Comparison of ENCODE assay signal across 1 cellular context in the genomic region with DNA sequence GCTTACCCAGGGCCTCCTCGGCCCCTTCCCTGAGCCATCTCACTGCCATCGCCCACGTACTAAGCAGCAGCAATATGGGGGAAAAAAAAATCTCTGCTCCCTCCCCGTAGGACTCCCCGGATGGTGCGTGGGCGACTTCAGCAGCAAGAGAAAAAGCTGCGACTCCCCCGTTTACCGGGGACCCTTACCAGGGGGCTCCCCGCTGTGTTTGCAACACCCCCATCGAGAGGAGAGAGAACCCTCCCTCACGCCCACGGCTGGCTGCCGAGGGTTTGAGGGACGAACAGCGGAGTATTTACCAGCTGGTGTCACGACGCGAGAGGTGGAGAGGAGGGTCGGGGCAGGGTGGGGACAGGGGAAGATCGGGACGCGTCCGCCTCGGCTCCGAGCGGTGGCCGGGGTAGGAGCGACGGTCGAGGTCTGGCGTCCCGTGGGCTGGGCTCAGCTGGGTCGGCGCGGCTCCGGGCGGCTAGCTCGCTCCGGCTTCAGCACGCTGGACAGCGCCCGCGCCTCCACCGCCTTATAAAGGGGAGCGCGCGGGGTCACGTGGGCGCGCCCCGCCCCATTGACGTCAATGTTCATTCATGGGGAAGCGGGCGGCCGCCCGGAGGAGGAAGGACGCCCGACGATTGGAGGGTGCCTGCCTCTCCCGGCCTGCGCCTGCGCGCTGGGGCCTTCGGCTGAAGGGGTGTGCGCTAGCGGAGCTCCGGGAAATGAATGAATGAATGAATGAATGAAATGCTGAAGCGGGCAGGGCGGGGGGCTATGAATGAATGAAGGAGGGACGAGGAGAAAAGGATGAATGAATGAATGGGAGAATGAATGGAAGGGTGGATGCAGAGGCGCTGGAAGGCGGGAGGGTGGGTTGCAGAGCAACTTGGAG.
TF ChIP-seq lines count a peak whose summit lies in the region.

Gene VGF (minus strand): TSS at position 495 of the 883 bp plus-strand sequence. CDS start 726 bp downstream, outside the sequence.

TF ChIP-seq in K562, 482 proteins besides CTCF, POLR2A, EP300 and RAD21 (continued from another document and continues in another):
- TF ChIP-seq ARID3B (CRISPR knock-in tag; IDR thresholded peaks at IDR 0.05; ENCODE audit: borderline replicate concordance), result no peak
- TF ChIP-seq GTF2A2 (tag; IDR thresholded peaks at IDR 0.05), result peak; percentile 87
- TF ChIP-seq RFX5 (IDR thresholded peaks at IDR 0.05; ENCODE audit: low read depth, low read length), result no peak
- TF ChIP-seq ZFX (CRISPR knock-in tag; IDR thresholded peaks at IDR 0.05), result no peak
- no peak for TF ChIP-seq ZNF23 (CRISPR knock-in tag; IDR thresholded peaks at IDR 0.05)
- TF ChIP-seq, protein P1, sequence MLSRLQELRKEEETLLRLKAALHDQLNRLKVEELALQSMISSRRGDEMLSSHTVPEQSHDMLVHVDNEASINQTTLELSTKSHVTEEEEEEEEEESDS (CRISPR knock-in tag; IDR thresholded peaks at IDR 0.05), result no peak
- peak; percentile 98 for TF ChIP-seq ZNF232 (CRISPR knock-in tag; IDR thresholded peaks at IDR 0.05)
- TF ChIP-seq LARP7 (IDR thresholded peaks at IDR 0.05), result no peak
- peak; percentile 13; the same call in 1 of the 2 replicates for TF ChIP-seq KLF16 (IDR thresholded peaks at IDR 0.05)
- no peak for TF ChIP-seq KAT2B (IDR thresholded peaks at IDR 0.05; ENCODE audit: low read depth, low read length)
- TF ChIP-seq ATF7 (IDR thresholded peaks at IDR 0.05), result peak; percentile 98
- peak; percentile 86 to 98 for TF ChIP-seq MAZ (CRISPR knock-in tag; conservative IDR thresholded peaks at IDR 0.05 in 1 of 2, IDR thresholded peaks at IDR 0.05 in 1 of 2)
- TF ChIP-seq PHB2 (IDR thresholded peaks at IDR 0.05; ENCODE audit: low read depth), result no peak
- no peak for TF ChIP-seq KDM1A (IDR thresholded peaks at IDR 0.05)
- peak; percentile 70 for TF ChIP-seq FOXJ2 (tag; IDR thresholded peaks at IDR 0.05)
- no peak for TF ChIP-seq MYBL2 (IDR thresholded peaks at IDR 0.05; ENCODE audit: low read depth)
- TF ChIP-seq MYBL2 (CRISPR knock-in tag; IDR thresholded peaks at IDR 0.05; ENCODE audit: borderline replicate concordance), result no peak
- TF ChIP-seq NR2C1 (IDR thresholded peaks at IDR 0.05), result no peak
- no peak for TF ChIP-seq NR2C1 (tag; IDR thresholded peaks at IDR 0.05)
- no peak for TF ChIP-seq CBX5 (IDR thresholded peaks at IDR 0.05; ENCODE audit: borderline replicate concordance, low read depth)
- TF ChIP-seq ZNF717 (CRISPR knock-in tag; IDR thresholded peaks at IDR 0.05), result no peak
- TF ChIP-seq SMARCB1 (IDR thresholded peaks at IDR 0.05; ENCODE audit: insufficient read length, low read depth), result no peak
- TF ChIP-seq ARID1B (IDR thresholded peaks at IDR 0.05), result no peak
- peak; percentile 95 for TF ChIP-seq TBP (optimal IDR thresholded peaks at IDR 0.05; ENCODE audit: low read depth, low read length)
- TF ChIP-seq ZNF175 (CRISPR knock-in tag; IDR thresholded peaks at IDR 0.05; ENCODE audit: low read depth), result peak; percentile 49; the same call in 1 of the 2 replicates
- TF ChIP-seq ZBTB9 (CRISPR knock-in tag; IDR thresholded peaks at IDR 0.05), result 0 out of 2 replicates have a peak, but pooled peaks have one; percentile 59
- no peak for TF ChIP-seq TAF9B (IDR thresholded peaks at IDR 0.05; ENCODE audit: partially characterized antibody)
- no peak for TF ChIP-seq TRIM28 (IDR thresholded peaks at IDR 0.05)
- peak; percentile 89 for TF ChIP-seq NR2C2 (CRISPR knock-in tag; IDR thresholded peaks at IDR 0.05)
- no peak for TF ChIP-seq NR2C2 (tag; IDR thresholded peaks at IDR 0.05)
- peak; percentile 97; the same call in 1 of the 2 replicates for TF ChIP-seq AFF4 (CRISPR knock-in tag; IDR thresholded peaks at IDR 0.05)
- TF ChIP-seq, protein P2, sequence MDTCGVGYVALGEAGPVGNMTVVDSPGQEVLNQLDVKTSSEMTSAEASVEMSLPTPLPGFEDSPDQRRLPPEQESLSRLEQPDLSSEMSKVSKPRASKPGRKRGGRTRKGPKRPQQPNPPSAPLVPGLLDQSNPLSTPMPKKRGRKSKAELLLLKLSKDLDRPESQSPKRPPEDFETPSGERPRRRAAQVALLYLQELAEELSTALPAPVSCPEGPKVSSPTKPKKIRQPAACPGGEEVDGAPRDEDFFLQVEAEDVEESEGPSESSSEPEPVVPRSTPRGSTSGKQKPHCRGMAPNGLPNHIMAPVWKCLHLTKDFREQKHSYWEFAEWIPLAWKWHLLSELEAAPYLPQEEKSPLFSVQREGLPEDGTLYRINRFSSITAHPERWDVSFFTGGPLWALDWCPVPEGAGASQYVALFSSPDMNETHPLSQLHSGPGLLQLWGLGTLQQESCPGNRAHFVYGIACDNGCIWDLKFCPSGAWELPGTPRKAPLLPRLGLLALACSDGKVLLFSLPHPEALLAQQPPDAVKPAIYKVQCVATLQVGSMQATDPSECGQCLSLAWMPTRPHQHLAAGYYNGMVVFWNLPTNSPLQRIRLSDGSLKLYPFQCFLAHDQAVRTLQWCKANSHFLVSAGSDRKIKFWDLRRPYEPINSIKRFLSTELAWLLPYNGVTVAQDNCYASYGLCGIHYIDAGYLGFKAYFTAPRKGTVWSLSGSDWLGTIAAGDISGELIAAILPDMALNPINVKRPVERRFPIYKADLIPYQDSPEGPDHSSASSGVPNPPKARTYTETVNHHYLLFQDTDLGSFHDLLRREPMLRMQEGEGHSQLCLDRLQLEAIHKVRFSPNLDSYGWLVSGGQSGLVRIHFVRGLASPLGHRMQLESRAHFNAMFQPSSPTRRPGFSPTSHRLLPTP (IDR thresholded peaks at IDR 0.05; ENCODE audit: borderline replicate concordance, extremely low read depth, insufficient read length), result no peak
- TF ChIP-seq HIVEP1 (CRISPR knock-in tag; IDR thresholded peaks at IDR 0.05), result no peak
- TF ChIP-seq TBL1XR1 (IDR thresholded peaks at IDR 0.05; ENCODE audit: low read length in 2 of 2), result peak in 1 of 2 experiments; percentile 57; a peak in 2 of 4 replicates
- TF ChIP-seq C11orf30 (IDR thresholded peaks at IDR 0.05; ENCODE audit: low read depth), result no peak
- no peak for TF ChIP-seq HNRNPL (IDR thresholded peaks at IDR 0.05; ENCODE audit: low read depth, low read length)
- TF ChIP-seq E2F1 (CRISPR knock-in tag; IDR thresholded peaks at IDR 0.05), result peak; percentile 98
- TF ChIP-seq, protein P3, sequence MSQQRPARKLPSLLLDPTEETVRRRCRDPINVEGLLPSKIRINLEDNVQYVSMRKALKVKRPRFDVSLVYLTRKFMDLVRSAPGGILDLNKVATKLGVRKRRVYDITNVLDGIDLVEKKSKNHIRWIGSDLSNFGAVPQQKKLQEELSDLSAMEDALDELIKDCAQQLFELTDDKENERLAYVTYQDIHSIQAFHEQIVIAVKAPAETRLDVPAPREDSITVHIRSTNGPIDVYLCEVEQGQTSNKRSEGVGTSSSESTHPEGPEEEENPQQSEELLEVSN (IDR thresholded peaks at IDR 0.05; ENCODE audit: borderline replicate concordance in 1 of 2, extremely low read depth in 1 of 2, insufficient read depth in 1 of 2, insufficient read length in 1 of 2, low read depth in 1 of 2, low read length in 1 of 2, poor library complexity in 1 of 2, severe bottlenecking in 1 of 2), result peak; percentile 30 to 84
- no peak for TF ChIP-seq CREB5 (CRISPR knock-in tag; IDR thresholded peaks at IDR 0.05)
- TF ChIP-seq GATAD2A (IDR thresholded peaks at IDR 0.05), result no peak
- TF ChIP-seq HCFC1 (IDR thresholded peaks at IDR 0.05; ENCODE audit: low read depth, low read length), result peak; percentile 55
- peak; percentile 97 for TF ChIP-seq NR3C1 (CRISPR knock-in tag; IDR thresholded peaks at IDR 0.05)
- TF ChIP-seq PTTG1 (tag; IDR thresholded peaks at IDR 0.05; ENCODE audit: low read depth), result no peak
